ENCODE assay signal across 9 cellular contexts in genomic region chr19:48468806-48469055, GRCh38. TPM values are rescaled to one million over a fixed set of nuclear protein-coding genes. Genes with fewer than 3 reads are reported as not detected.
DNase-seq lines count a peak whose midpoint lies in the region; ATAC-seq and TF ChIP-seq lines count a peak whose summit lies in the region.
"Had no signal": no experiment of that assay in that cellular context is flagged by ENCODE, and none has a peak within 500 bp of the region (broad histone marks: within the 10 kb centered on the region; RNA-seq: fewer than 3 reads in every experiment).

No MANE protein-coding gene starts in this region.

- H2AFZ ChIP-seq in DND-41 (ENCODE audit: low read depth, low read length) (peak overlapping the region; percentile 86), PC-3 (ENCODE audit: low read length) (0 out of 2 replicates have a peak overlapping the region, but pooled peaks have one; percentile 13)

- POLR2A ChIA-PET in PC-3 (lab: Charles Lee; ENCODE audit: unreplicated experiment), result no interaction called here

- H4K20me1 ChIP-seq in DND-41 (ENCODE audit: insufficient read depth, low read length) (peaks cover 41% of the 10 kb centered on the region), PC-3 (ENCODE audit: low read length) (peaks cover 12% of the 10 kb centered on the region)

- no peak for TF ChIP-seq CTCF in DND-41 (IDR thresholded peaks at IDR 0.05; ENCODE audit: borderline replicate concordance, extremely low read depth, low read length, poor library complexity, severe bottlenecking)
- no peak for TF ChIP-seq CTCF in PC-3 (conservative IDR thresholded peaks at IDR 0.05; ENCODE audit: low read depth, low read length)
- TF ChIP-seq CTCF in epithelial cell of proximal tubule (conservative IDR thresholded peaks at IDR 0.05; ENCODE audit: low read depth, low read length), result no peak

- H3K9me3 ChIP-seq in DND-41 (ENCODE audit: insufficient read depth, low read length, severe bottlenecking) (no peaks in the 10 kb centered on the region), PC-3 (ENCODE audit: low read length) (no peaks in the 10 kb centered on the region)

- peaks cover 42% of the 10 kb centered on the region for H3K36me3 ChIP-seq in DND-41 (ENCODE audit: insufficient read depth, low read length)
- H3K36me3 ChIP-seq in PC-3 (ENCODE audit: low read depth, low read length), result peaks cover 20% of the 10 kb centered on the region

- ATAC-seq in DND-41 (ENCODE audit: insufficient read depth, low read depth) (no peak), PC-3 (no peak), GM21825 (IDR thresholded peaks at IDR 0.05; ENCODE audit: unreplicated experiment) (no peak)

- H3K27me3 ChIP-seq in DND-41 (ENCODE audit: insufficient read depth, low read length, poor library complexity) (no peaks in the 10 kb centered on the region), PC-3 (ENCODE audit: low read length) (no peaks in the 10 kb centered on the region)

- H3K9ac ChIP-seq in DND-41 (ENCODE audit: low read depth, low read length) (peak overlapping the region; percentile 52), PC-3 (ENCODE audit: low read length) (peak overlapping the region; percentile 37; the same call in 1 of the 2 replicates)

- H3K9me2 ChIP-seq in PC-3 (replicated peaks; ENCODE audit: low read length), result no peaks in the 10 kb centered on the region

- H3K4me3 ChIP-seq in DND-41 (ENCODE audit: low read depth in 1 of 2, low read length in 2 of 2) (peak overlapping the region; percentile 18 to 80; a peak in 3 of 4 replicates), PC-3 (ENCODE audit: low read length) (peak overlapping the region; percentile 51), epithelial cell of proximal tubule (ENCODE audit: low read depth, low read length) (peak overlapping the region; percentile 56)

- intact Hi-C loops in PC-3 (cut with micrococcal nuclease), result no loop called here
- intact Hi-C loops in posterior cingulate gyrus (cut with DNase I), result loop anchor here (2.0 kb wide), 1 partner anchor 22 kb away; no protein-coding TSS in a partner anchor

- H3K27ac ChIP-seq in DND-41 (ENCODE audit: low read length), result peak overlapping the region; percentile 64
- H3K27ac ChIP-seq in PC-3 (ENCODE audit: low read length), result 0 out of 2 replicates have a peak overlapping the region, but pooled peaks have one; percentile 7

- DNase-seq in DND-41 (no peak), PC-3 (no peak), epithelial cell of proximal tubule (ENCODE audit: low read depth) (no peak), pons (ENCODE audit: low spot score) (peak; percentile 100), KBM-7 (no peak), T1000 (lab: John Stamatoyannopoulos, UW) (no peak), posterior cingulate gyrus (no peak)

- H3K4me1 ChIP-seq in DND-41 (ENCODE audit: insufficient read depth, low read length), result peaks cover 33% of the 10 kb centered on the region
- H3K4me1 ChIP-seq in PC-3 (ENCODE audit: insufficient read depth, low read length), result peaks cover 4% of the 10 kb centered on the region; the same call in 1 of the 2 replicates

- H3K4me2 ChIP-seq in DND-41 (ENCODE audit: insufficient read depth, low read length), result peak overlapping the region; percentile 85
- H3K4me2 ChIP-seq in PC-3 (ENCODE audit: low read length), result peak overlapping the region; percentile 71

- CTCF ChIA-PET in PC-3 (lab: Charles Lee), result no interaction called here

- peaks cover 38% of the 10 kb centered on the region for H3K79me2 ChIP-seq in DND-41 (ENCODE audit: insufficient read depth, low read length)
- peaks cover 14% of the 10 kb centered on the region for H3K79me2 ChIP-seq in PC-3 (ENCODE audit: low read length)

- no peaks in the 10 kb centered on the region for H3F3A ChIP-seq in PC-3 (ENCODE audit: low read length, unreplicated experiment)

- in situ Hi-C loops in KBM-7 (cut with MboI; ENCODE audit: low pct_unique_long_range_greater_than_20kb, low sequenced_read_pairs), result no loop called here

- BruUV-seq in PC-3 (replicated peaks; lab: Mats Ljungman, UMichigan), result no TSS peak

RNA-seq across cellular contexts. Expression of gene CYTH2, which starts 0.4 kb away (rescaled TPM):
- total RNA-seq in PC-3 (2014; rRNA removed) (50.5 and 58.6 TPM in 2 replicates), epithelial cell of proximal tubule (43.6 and 81.6 TPM in 2 replicates)

RNA-seq across cellular contexts. Expression of gene KCNJ14, which starts 13.4 kb away (rescaled TPM):
- 1.4 and 2.2 TPM in 2 replicates for total RNA-seq in PC-3 (2014; rRNA removed)
- total RNA-seq in epithelial cell of proximal tubule, result 0.06 and 0.07 TPM in 2 replicates

RNA-seq across cellular contexts. Expression of gene GRWD1, which starts 22.9 kb away (rescaled TPM):
- total RNA-seq in PC-3 (2014; rRNA removed) (33.2 and 46.7 TPM in 2 replicates), epithelial cell of proximal tubule (51.2 and 58.7 TPM in 2 replicates)

RNA-seq across cellular contexts. Expression of gene LMTK3, which starts 42.9 kb away (rescaled TPM):
- 4.8 and 8.3 TPM in 2 replicates for total RNA-seq in PC-3 (2014; rRNA removed)
- 1.5 and 4.2 TPM in 2 replicates for total RNA-seq in epithelial cell of proximal tubule
- total RNA-seq: SK-MEL-5 had no signal
